Comparison of ENCODE assay signal across 8 cellular contexts in the genomic region with DNA sequence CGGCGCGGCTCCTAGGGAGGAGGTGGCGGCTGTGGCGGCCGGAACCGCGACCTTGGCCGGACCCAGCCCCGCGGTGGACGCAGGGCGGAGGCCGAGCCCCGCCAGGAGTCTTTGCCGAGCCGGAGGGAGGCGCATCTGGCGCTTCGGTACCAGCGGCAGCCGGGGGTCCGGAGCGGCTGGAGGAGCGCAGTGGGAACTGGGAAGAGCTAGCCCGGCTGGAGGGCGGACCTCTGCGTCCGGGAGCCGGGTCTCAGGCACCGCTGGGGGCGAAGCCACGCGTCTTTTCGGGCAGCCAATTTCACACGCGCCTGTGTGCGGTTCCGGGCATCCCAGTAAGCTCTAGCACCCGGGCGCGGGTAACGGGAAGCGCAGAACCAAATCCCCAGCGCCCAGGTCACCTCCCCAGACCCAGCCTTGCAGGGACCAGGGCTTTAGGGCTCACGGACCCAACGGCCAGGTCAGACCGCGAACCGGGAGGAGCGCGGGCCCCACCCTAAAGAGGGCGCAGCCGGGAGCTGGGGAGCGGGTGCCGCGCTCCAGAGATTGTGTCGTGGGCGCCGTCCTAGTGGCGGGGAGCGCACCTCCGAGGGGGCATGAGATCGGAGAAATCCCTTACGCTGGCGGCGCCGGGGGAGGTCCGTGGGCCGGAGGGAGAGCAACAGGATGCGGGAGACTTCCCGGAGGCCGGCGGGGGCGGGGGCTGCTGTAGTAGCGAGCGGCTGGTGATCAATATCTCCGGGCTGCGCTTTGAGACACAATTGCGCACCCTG.
DNase-seq lines count a peak whose midpoint lies in the region; ATAC-seq and TF ChIP-seq lines count a peak whose summit lies in the region.

No MANE protein-coding gene starts in this region.

- no peaks in the 10 kb centered on the region for H3K36me3 ChIP-seq in muscle layer of duodenum (ENCODE audit: control insufficient read depth in 1 of 2, insufficient read depth in 2 of 2, low read length in 2 of 2)
- no peaks in the 10 kb centered on the region for H3K36me3 ChIP-seq in urinary bladder (ENCODE audit: insufficient read depth)

- H3K36me3 Mint-ChIP-seq in central memory CD8-positive, alpha-beta T cell (ENCODE audit: insufficient read depth), result no peaks in the 10 kb centered on the region

- peaks cover 47% of the 10 kb centered on the region for H3K27me3 Mint-ChIP-seq in central memory CD8-positive, alpha-beta T cell

- TF ChIP-seq CTCF in GM10266 (IDR thresholded peaks at IDR 0.05; ENCODE audit: control insufficient read depth, insufficient read depth, low read depth, missing control alignments), result no peak

- H3K27me3 ChIP-seq in muscle layer of duodenum (ENCODE audit: low read depth, low read length), result peaks cover 13% of the 10 kb centered on the region

- peak; percentile 13 for DNase-seq in activated naive CD4-positive, alpha-beta T cell treated with Interleukin-2 at 50 U/mL for 16 hours
- no peak for DNase-seq in activated naive CD4-positive, alpha-beta T cell treated with anti-CD3 and anti-CD28 coated beads, Interleukin-2, amount 50 U/mL, for 16 hours
- no peak for DNase-seq in central memory CD8-positive, alpha-beta T cell (ENCODE audit: low spot score in 2 of 2)
- no peak for DNase-seq in mesenteric fat pad (ENCODE audit: low spot score)
- no peak for DNase-seq in GM10266 (ENCODE audit: extremely low spot score)
- DNase-seq in cerebellar nuclear complex (lab: John Stamatoyannopoulos, UW), result no peak

- H3K4me3 ChIP-seq in muscle layer of duodenum (ENCODE audit: low read depth in 1 of 2, low read length in 2 of 2) (peak overlapping the region; percentile 11 to 65), urinary bladder (ENCODE audit: low read depth, low read length) (peak overlapping the region; percentile 28)

- no peaks in the 10 kb centered on the region for H3K9me3 Mint-ChIP-seq in central memory CD8-positive, alpha-beta T cell

- H3K4me1 Mint-ChIP-seq in central memory CD8-positive, alpha-beta T cell, result peaks cover 27% of the 10 kb centered on the region

- peak overlapping the region; percentile 39 for H3K27ac Mint-ChIP-seq in central memory CD8-positive, alpha-beta T cell (ENCODE audit: low read depth)

- no peaks in the 10 kb centered on the region for H3K9me3 ChIP-seq in muscle layer of duodenum (ENCODE audit: control insufficient read depth in 1 of 2, low read length in 2 of 2)

- H3K27ac ChIP-seq in muscle layer of duodenum (ENCODE audit: low read length), result no peak overlapping the region
- no peak overlapping the region for H3K27ac ChIP-seq in urinary bladder (ENCODE audit: low read depth)

- under 1% methylated on average over 80 of the region's 80 CpGs for WGBS in urinary bladder

- no peak for ATAC-seq in central memory CD8-positive, alpha-beta T cell (replicated peaks; ENCODE audit: extremely low read depth, poor library complexity, severe bottlenecking)

- H3K4me1 ChIP-seq in muscle layer of duodenum (ENCODE audit: control insufficient read depth in 1 of 2, insufficient read depth in 2 of 2, low read length in 2 of 2), result peaks cover 0 to 21% of the 10 kb centered on the region in 2 donors
- H3K4me1 ChIP-seq in urinary bladder (ENCODE audit: insufficient read depth), result no peaks in the 10 kb centered on the region

- peak overlapping the region; percentile 67 for H3K4me3 Mint-ChIP-seq in central memory CD8-positive, alpha-beta T cell
